12 cellular contexts compared by ENCODE assay signal in genomic region chr13:40799508-40799907, GRCh38. TPM values are rescaled to one million over a fixed set of nuclear protein-coding genes. Genes with fewer than 3 reads are reported as not detected.
DNase-seq lines count a peak whose midpoint lies in the region; TF ChIP-seq lines count a peak whose summit lies in the region.
"Had no signal": no experiment of that assay in that cellular context is flagged by ENCODE, and none has a peak within 500 bp of the region (broad histone marks: within the 10 kb centered on the region; RNA-seq: fewer than 3 reads in every experiment).

No MANE protein-coding gene starts in this region.

- 88 to 97% (median 92%) methylated on average over 4 of the region's 4 CpGs for WGBS in stomach, 5 donors

- H3K27me3 ChIP-seq in CD4-positive, alpha-beta memory T cell (ENCODE audit: insufficient read depth, low read length): no peaks in the 10 kb centered on the region
- H3K27me3 ChIP-seq in KMS-11 (ENCODE audit: insufficient read depth, low read depth) (no peaks in the 10 kb centered on the region), stomach (no peaks in the 10 kb centered on the region), HAP-1 (ENCODE audit: low read depth) (no peaks in the 10 kb centered on the region)

- H3K4me2 ChIP-seq in KMS-11: peak overlapping the region; percentile 61

- peaks cover 14% of the 10 kb centered on the region; the same call in 1 of the 2 replicates for H3K79me2 ChIP-seq in KMS-11 (ENCODE audit: insufficient read depth, low read depth)

- TF ChIP-seq EP300 in stomach (IDR thresholded peaks at IDR 0.05): no peak

- no peak for TF ChIP-seq POLR2A in stomach (IDR thresholded peaks at IDR 0.05)

- no peaks in the 10 kb centered on the region for H3K4me1 ChIP-seq in CD4-positive, alpha-beta memory T cell (ENCODE audit: insufficient read depth, low read length)
- H3K4me1 ChIP-seq in KMS-11 (ENCODE audit: low read depth, poor library complexity, severe bottlenecking) (peaks cover 34% of the 10 kb centered on the region), stomach (peaks cover 12 to 43% (median 33%) of the 10 kb centered on the region in 4 donors), HAP-1 (no peaks in the 10 kb centered on the region)

- no peak overlapping the region for H3K9ac ChIP-seq in KMS-11

- H3K4me3 ChIP-seq in CD4-positive, alpha-beta memory T cell (ENCODE audit: low read length in 2 of 2): no peak overlapping the region
- H3K4me3 ChIP-seq in KMS-11 (IDR thresholded peaks at IDR 0.05; ENCODE audit: insufficient read depth, low read depth, low read length): no peak overlapping the region
- H3K4me3 ChIP-seq in stomach: no peak overlapping the region
- H3K4me3 ChIP-seq in HAP-1: no peak overlapping the region

- no peak overlapping the region for H3K27ac ChIP-seq in CD4-positive, alpha-beta memory T cell (ENCODE audit: low read depth, low read length)
- H3K27ac ChIP-seq in KMS-11 (peak overlapping the region; percentile 54; the same call in 1 of the 2 replicates), stomach (peak overlapping the region in 3 of 5 donors; percentile 76 to 85 (median 80))

- no peaks in the 10 kb centered on the region for H3K9me3 ChIP-seq in CD4-positive, alpha-beta memory T cell (ENCODE audit: control insufficient read depth in 1 of 2, low read length in 2 of 2)
- H3K9me3 ChIP-seq in stomach: no peaks in the 10 kb centered on the region
- no peaks in the 10 kb centered on the region for H3K9me3 ChIP-seq in HAP-1
- H3K9me3 ChIP-seq: Caco-2 had no signal

- peak overlapping the region in 4 of 7 donors; percentile 5 to 70 (median 26) for H3K27ac Mint-ChIP-seq in CD4-positive, alpha-beta memory T cell
- H3K27ac Mint-ChIP-seq in T-helper 2 cell treated with Interferon-gamma antibody and Interleukin-4, amounts not matched to agents 5 μg/mL and 100 μg/mL, for 36 hours: no peak overlapping the region
- H3K27ac Mint-ChIP-seq: B cell had no signal

- CTCF ChIA-PET in CD4-positive, alpha-beta memory T cell (lab: Charles Lee; ENCODE audit: partially characterized antibody): interaction anchor here (1.5 to 2.4 kb wide), 2 partner anchors 11 to 15 kb away, joined by 3 to 9 read pairs; partner anchors contain the start of gene SLC25A15

- intact Hi-C loops in CD4-positive, alpha-beta memory T cell (cut with micrococcal nuclease): no loop called here
- intact Hi-C loops in stomach (cut with DNase I; ENCODE audit: low total_unique reads): no loop called here

- peaks cover 47 to 60% of the 10 kb centered on the region in 2 donors for H3K36me3 Mint-ChIP-seq in CD4-positive, alpha-beta memory T cell
- H3K36me3 Mint-ChIP-seq in T-helper 2 cell treated with Interferon-gamma antibody and Interleukin-4, amounts not matched to agents 5 μg/mL and 100 μg/mL, for 36 hours (ENCODE audit: low read depth): peaks cover 20% of the 10 kb centered on the region

- H4K20me1 ChIP-seq in KMS-11 (ENCODE audit: insufficient read depth): no peaks in the 10 kb centered on the region

- peak overlapping the region in 2 of 8 donors; percentile 1 to 11 for H3K4me3 Mint-ChIP-seq in CD4-positive, alpha-beta memory T cell
- peak overlapping the region; percentile 36 for H3K4me3 Mint-ChIP-seq in T-helper 2 cell treated with Interferon-gamma antibody and Interleukin-4, amounts not matched to agents 5 μg/mL and 100 μg/mL, for 36 hours
- H3K4me3 Mint-ChIP-seq: B cell had no signal

- no peaks in the 10 kb centered on the region for H3K9me3 Mint-ChIP-seq in CD4-positive, alpha-beta memory T cell
- H3K9me3 Mint-ChIP-seq in T-helper 2 cell treated with Interferon-gamma antibody and Interleukin-4, amounts not matched to agents 5 μg/mL and 100 μg/mL, for 36 hours: no peaks in the 10 kb centered on the region
- H3K9me3 Mint-ChIP-seq: CD8-positive, alpha-beta memory T cell had no signal

- in situ Hi-C loops in HAP-1 (cut with MboI; ENCODE audit: low sequenced_read_pairs): no loop called here

- no peak for DNase-seq in CD4-positive, alpha-beta memory T cell
- no peak for DNase-seq in T-helper 2 cell treated with Interferon-gamma antibody and Interleukin-4, amounts not matched to agents 5 μg/mL and 100 μg/mL, for 36 hours (ENCODE audit: low spot score)
- no peak for DNase-seq in stomach
- no peak for DNase-seq in DMS114 treated with DMSO at 0.1 percent for 48 hours (lab: John Stamatoyannopoulos, UW; ENCODE audit: unreplicated experiment)
- DNase-seq in HAP-1 (ENCODE audit: low spot score in 2 of 2): no peak
- no peak for DNase-seq in H4 (ENCODE audit: low spot score)
- DNase-seq: C1 segment of cervical spinal cord; Caco-2; CD8-positive, alpha-beta memory T cell; H7 had no signal

- peaks cover 11% of the 10 kb centered on the region for H3K36me3 ChIP-seq in CD4-positive, alpha-beta memory T cell (ENCODE audit: insufficient read depth, low read length)
- H3K36me3 ChIP-seq in KMS-11 (ENCODE audit: insufficient read depth) (no peaks in the 10 kb centered on the region), stomach (peaks cover 4 to 52% (median 46%) of the 10 kb centered on the region in 4 donors), HAP-1 (replicated peaks) (peaks cover 35% of the 10 kb centered on the region)

- TF ChIP-seq CTCF in KMS-11 (conservative IDR thresholded peaks at IDR 0.05; ENCODE audit: low read depth, low read length) (no peak), stomach (IDR thresholded peaks at IDR 0.05) (no peak)

- H2AFZ ChIP-seq in KMS-11 (ENCODE audit: low read depth): no peak overlapping the region

- H3K27me3 Mint-ChIP-seq in CD4-positive, alpha-beta memory T cell: no peaks in the 10 kb centered on the region
- no peaks in the 10 kb centered on the region for H3K27me3 Mint-ChIP-seq in T-helper 2 cell treated with Interferon-gamma antibody and Interleukin-4, amounts not matched to agents 5 μg/mL and 100 μg/mL, for 36 hours (ENCODE audit: low read depth)
- H3K27me3 Mint-ChIP-seq: B cell; CD8-positive, alpha-beta memory T cell had no signal

- POLR2A ChIA-PET in CD4-positive, alpha-beta memory T cell (lab: Charles Lee; ENCODE audit: partially characterized antibody): interaction anchor here (2.2 kb wide), 1 partner anchor 10 kb away, joined by 9 read pairs; the partner anchor contains the start of gene SLC25A15

- peaks cover 3 to 21% (median 9%) of the 10 kb centered on the region in 4 donors for H3K4me1 Mint-ChIP-seq in CD4-positive, alpha-beta memory T cell
- peaks cover 7% of the 10 kb centered on the region for H3K4me1 Mint-ChIP-seq in T-helper 2 cell treated with Interferon-gamma antibody and Interleukin-4, amounts not matched to agents 5 μg/mL and 100 μg/mL, for 36 hours (ENCODE audit: low read depth)
- H3K4me1 Mint-ChIP-seq: B cell had no signal

RNA-seq across cellular contexts. Expression of gene SLC25A15, which starts 10.1 kb away (rescaled TPM):
- 1 to 10 TPM; 7.9 to 8.5 TPM for total RNA-seq in CD4-positive, alpha-beta memory T cell
- 1 to 10 TPM; 4.2 to 5.0 TPM for polyA plus RNA-seq in CD4-positive, alpha-beta memory T cell
- 10 to 100 TPM in 2 of 5 donors, 1 to 10 TPM in 1, under 1 TPM in 1, not detected in 1; 0.58 to 12.6 (median 10.9) TPM for total RNA-seq in stomach
- 1 to 10 TPM; 1.2 to 7.3 (median 5.7) TPM for polyA plus RNA-seq in stomach
- 13.7 and 16.5 TPM in 2 replicates for total RNA-seq in H4 (2014; rRNA removed; shearing (Covaris generic))

RNA-seq across cellular contexts. Expression of gene MRPS31, which starts 28.5 kb away (rescaled TPM):
- 10 to 100 TPM; 37.7 to 39.5 TPM for total RNA-seq in CD4-positive, alpha-beta memory T cell
- 10 to 100 TPM; 48.2 to 58.5 TPM for polyA plus RNA-seq in CD4-positive, alpha-beta memory T cell
- total RNA-seq in stomach: 10 to 100 TPM in 3 of 5 donors, 1 to 10 TPM in 2; 6.2 to 43.8 (median 26.8) TPM
- polyA plus RNA-seq in stomach: 10 to 100 TPM; 20.5 to 31.6 (median 22.9) TPM
- 10.3 and 12.8 TPM in 2 replicates for total RNA-seq in H4 (2014; rRNA removed; shearing (Covaris generic))
